In genomic region chr3:143847787-143848631, GRCh38 we compare ENCODE assay signal across 1 cellular context.
TF ChIP-seq lines count a peak whose summit lies in the region.

Gene SLC9A9, minus strand, starts transcription at chr3:143848468. Its CDS starts 146 bp downstream, at chr3:143848322.

TF ChIP-seq in WTC11, 78 proteins besides CTCF, POLR2A, EP300 and RAD21 (continued from another document):
- no peak for TF ChIP-seq ARID4B (CRISPR knock-in tag; IDR thresholded peaks at IDR 0.05; ENCODE audit: borderline replicate concordance)
- TF ChIP-seq, protein P1, sequence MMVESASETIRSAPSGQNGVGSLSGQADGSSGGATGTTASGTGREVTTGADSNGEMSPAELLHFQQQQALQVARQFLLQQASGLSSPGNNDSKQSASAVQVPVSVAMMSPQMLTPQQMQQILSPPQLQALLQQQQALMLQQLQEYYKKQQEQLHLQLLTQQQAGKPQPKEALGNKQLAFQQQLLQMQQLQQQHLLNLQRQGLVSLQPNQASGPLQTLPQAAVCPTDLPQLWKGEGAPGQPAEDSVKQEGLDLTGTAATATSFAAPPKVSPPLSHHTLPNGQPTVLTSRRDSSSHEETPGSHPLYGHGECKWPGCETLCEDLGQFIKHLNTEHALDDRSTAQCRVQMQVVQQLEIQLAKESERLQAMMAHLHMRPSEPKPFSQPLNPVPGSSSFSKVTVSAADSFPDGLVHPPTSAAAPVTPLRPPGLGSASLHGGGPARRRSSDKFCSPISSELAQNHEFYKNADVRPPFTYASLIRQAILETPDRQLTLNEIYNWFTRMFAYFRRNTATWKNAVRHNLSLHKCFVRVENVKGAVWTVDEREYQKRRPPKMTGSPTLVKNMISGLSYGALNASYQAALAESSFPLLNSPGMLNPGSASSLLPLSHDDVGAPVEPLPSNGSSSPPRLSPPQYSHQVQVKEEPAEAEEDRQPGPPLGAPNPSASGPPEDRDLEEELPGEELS (CRISPR knock-in tag; IDR thresholded peaks at IDR 0.05): no peak
- no peak for TF ChIP-seq JAZF1 (CRISPR knock-in tag; IDR thresholded peaks at IDR 0.05)
- TF ChIP-seq, protein P2, sequence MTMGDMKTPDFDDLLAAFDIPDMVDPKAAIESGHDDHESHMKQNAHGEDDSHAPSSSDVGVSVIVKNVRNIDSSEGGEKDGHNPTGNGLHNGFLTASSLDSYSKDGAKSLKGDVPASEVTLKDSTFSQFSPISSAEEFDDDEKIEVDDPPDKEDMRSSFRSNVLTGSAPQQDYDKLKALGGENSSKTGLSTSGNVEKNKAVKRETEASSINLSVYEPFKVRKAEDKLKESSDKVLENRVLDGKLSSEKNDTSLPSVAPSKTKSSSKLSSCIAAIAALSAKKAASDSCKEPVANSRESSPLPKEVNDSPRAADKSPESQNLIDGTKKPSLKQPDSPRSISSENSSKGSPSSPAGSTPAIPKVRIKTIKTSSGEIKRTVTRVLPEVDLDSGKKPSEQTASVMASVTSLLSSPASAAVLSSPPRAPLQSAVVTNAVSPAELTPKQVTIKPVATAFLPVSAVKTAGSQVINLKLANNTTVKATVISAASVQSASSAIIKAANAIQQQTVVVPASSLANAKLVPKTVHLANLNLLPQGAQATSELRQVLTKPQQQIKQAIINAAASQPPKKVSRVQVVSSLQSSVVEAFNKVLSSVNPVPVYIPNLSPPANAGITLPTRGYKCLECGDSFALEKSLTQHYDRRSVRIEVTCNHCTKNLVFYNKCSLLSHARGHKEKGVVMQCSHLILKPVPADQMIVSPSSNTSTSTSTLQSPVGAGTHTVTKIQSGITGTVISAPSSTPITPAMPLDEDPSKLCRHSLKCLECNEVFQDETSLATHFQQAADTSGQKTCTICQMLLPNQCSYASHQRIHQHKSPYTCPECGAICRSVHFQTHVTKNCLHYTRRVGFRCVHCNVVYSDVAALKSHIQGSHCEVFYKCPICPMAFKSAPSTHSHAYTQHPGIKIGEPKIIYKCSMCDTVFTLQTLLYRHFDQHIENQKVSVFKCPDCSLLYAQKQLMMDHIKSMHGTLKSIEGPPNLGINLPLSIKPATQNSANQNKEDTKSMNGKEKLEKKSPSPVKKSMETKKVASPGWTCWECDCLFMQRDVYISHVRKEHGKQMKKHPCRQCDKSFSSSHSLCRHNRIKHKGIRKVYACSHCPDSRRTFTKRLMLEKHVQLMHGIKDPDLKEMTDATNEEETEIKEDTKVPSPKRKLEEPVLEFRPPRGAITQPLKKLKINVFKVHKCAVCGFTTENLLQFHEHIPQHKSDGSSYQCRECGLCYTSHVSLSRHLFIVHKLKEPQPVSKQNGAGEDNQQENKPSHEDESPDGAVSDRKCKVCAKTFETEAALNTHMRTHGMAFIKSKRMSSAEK (CRISPR knock-in tag; IDR thresholded peaks at IDR 0.05; ENCODE audit: borderline replicate concordance): no peak
- no peak for TF ChIP-seq CDX4 (CRISPR knock-in tag; IDR thresholded peaks at IDR 0.05; ENCODE audit: borderline replicate concordance)
